ENCODE assay signal across 9 cellular contexts in genomic region chr18:2188258-2188657, GRCh38.
"Had no signal": no experiment of that assay in that cellular context is flagged by ENCODE, and none has a peak within 500 bp of the region (broad histone marks: within the 10 kb centered on the region; RNA-seq: fewer than 3 reads in every experiment).

No MANE protein-coding gene starts in this region.

- H3K4me2 ChIP-seq: GM23338 had no signal

- ATAC-seq: GM23338, HCT116 had no signal

- DNase-seq: GM23248, GOT3, H7, H9, HCEC 1CT, HFFc6 had no signal

- H3K9me3 ChIP-seq: HAP-1 had no signal

- H3K27ac ChIP-seq: GM23248 had no signal

- H3K4me1 ChIP-seq: HAP-1 had no signal

- H2AFZ ChIP-seq: GM23248, GM23338 had no signal

- H3K4me3 ChIP-seq: GM23248, GM23338, HAP-1 had no signal

- H3K9ac ChIP-seq: GM23248 had no signal

- H3K36me3 ChIP-seq: HAP-1 had no signal
